Comparison of ENCODE assay signal across 6 cellular contexts in genomic region chr18:42552559-42552958, GRCh38.
A peak's percentile ranks its signal among the peaks of the same experiment; 100 is the strongest.
DNase-seq lines count a peak whose midpoint lies in the region; ATAC-seq and TF ChIP-seq lines count a peak whose summit lies in the region.
"Not testable (repeated sequence)": the region's sequence is repeated elsewhere in the genome, so short reads cannot be mapped to it uniquely, and the experiment has no call there.

No MANE protein-coding gene starts in this region.

- peak overlapping the region; percentile 48 for H3K27ac Mint-ChIP-seq in Caco-2 (ENCODE audit: unreplicated experiment)
- H3K27ac Mint-ChIP-seq in GM23338, result peak overlapping the region; percentile 11; the same call in 1 of the 2 replicates
- peak overlapping the region; percentile 10 for H3K27ac Mint-ChIP-seq in endodermal cell

- H3K27me3 ChIP-seq in Caco-2 (replicated peaks; ENCODE audit: control insufficient read depth, insufficient read depth, low read length); GM23338 (ENCODE audit: insufficient read depth); HAP-1 (ENCODE audit: low read depth); endodermal cell (ENCODE audit: control insufficient read depth, insufficient read depth, low read length, poor library complexity, severe bottlenecking); mesendoderm (ENCODE audit: insufficient read depth, low read length, poor library complexity): not testable (repeated sequence)

- H4K20me1 ChIP-seq in GM23338 (replicated peaks; ENCODE audit: insufficient read depth), result not testable (repeated sequence)

- intact Hi-C loops in Caco-2 (cut with micrococcal nuclease; ENCODE audit: unreplicated experiment), result not testable (repeated sequence)

- H3K79me2 ChIP-seq in GM23338 (replicated peaks; ENCODE audit: insufficient read depth); mesendoderm (ENCODE audit: control insufficient read depth, insufficient read depth, low read length): not testable (repeated sequence)

- not testable (repeated sequence) for H3K36me3 ChIP-seq in Caco-2 (ENCODE audit: control insufficient read depth, insufficient read depth, low read length); GM23338 (ENCODE audit: insufficient read depth); HAP-1 (replicated peaks); endodermal cell (ENCODE audit: control insufficient read depth, insufficient read depth, low read length); mesendoderm (ENCODE audit: control insufficient read depth, insufficient read depth, low read length)

- not testable (repeated sequence) for H3K27me3 Mint-ChIP-seq in Caco-2 (ENCODE audit: insufficient read depth, unreplicated experiment); GM23338 (ENCODE audit: insufficient read depth, low read depth, poor library complexity); endodermal cell (ENCODE audit: insufficient read depth)

- not testable (repeated sequence) for H3K4me2 ChIP-seq in GM23338; mesendoderm (ENCODE audit: low read length)

- not testable (repeated sequence) for H3K79me1 ChIP-seq in mesendoderm (ENCODE audit: low read length)

- DNase-seq in Caco-2; GM23338 (ENCODE audit: low spot score): not testable (repeated sequence)
- DNase-seq in ELF-1 (ENCODE audit: low read depth, low spot score) (peak; percentile 56), HAP-1 (ENCODE audit: low spot score in 2 of 2) (peak; percentile 32 to 45), endodermal cell (peak; percentile 54), mesendoderm (peak; percentile 49)

- not testable (repeated sequence) for H3K4me3 ChIP-seq in Caco-2 (ENCODE audit: low read depth, low read length); GM23338; HAP-1; endodermal cell (ENCODE audit: low read length); mesendoderm (ENCODE audit: low read length)

- H3K56ac ChIP-seq in mesendoderm (ENCODE audit: low read length), result not testable (repeated sequence)

- not testable (repeated sequence) for H3K9ac ChIP-seq in endodermal cell (ENCODE audit: extremely low read depth, low read length, poor library complexity, severe bottlenecking); mesendoderm (ENCODE audit: low read length)

- not testable (repeated sequence) for H2AK5ac ChIP-seq in mesendoderm (ENCODE audit: low read length)

- H3K4me3 Mint-ChIP-seq in Caco-2 (ENCODE audit: unreplicated experiment); GM23338; endodermal cell: not testable (repeated sequence)

- POLR2A ChIA-PET in Caco-2 (lab: Charles Lee), result not testable (repeated sequence)

- H2BK5ac ChIP-seq in mesendoderm (ENCODE audit: low read length), result not testable (repeated sequence)

- H3K9me2 ChIP-seq in GM23338 (ENCODE audit: insufficient read depth), result not testable (repeated sequence)

- not testable (repeated sequence) for H3K4me1 ChIP-seq in Caco-2; GM23338 (ENCODE audit: insufficient read depth); endodermal cell (ENCODE audit: control insufficient read depth, insufficient read depth, low read length); mesendoderm (ENCODE audit: control insufficient read depth, low read depth, low read length)
- H3K4me1 ChIP-seq in HAP-1, result peaks cover 12% of the 10 kb centered on the region

- BruUV-seq in Caco-2 (replicated peaks; lab: Mats Ljungman, UMichigan), result not testable (repeated sequence)

- H4K8ac ChIP-seq in mesendoderm (ENCODE audit: low read depth, low read length), result not testable (repeated sequence)

- not testable (repeated sequence) for H3K27ac ChIP-seq in GM23338 (ENCODE audit: low read depth); endodermal cell (ENCODE audit: low read depth, low read length); mesendoderm (ENCODE audit: low read depth, low read length)

- in situ Hi-C loops in HAP-1 (cut with MboI; ENCODE audit: low sequenced_read_pairs), result not testable (repeated sequence)

- H3K9me3 Mint-ChIP-seq in Caco-2 (ENCODE audit: unreplicated experiment), result not testable (repeated sequence)
- H3K9me3 Mint-ChIP-seq in GM23338 (peaks cover 24% of the 10 kb centered on the region), endodermal cell (peaks cover 24% of the 10 kb centered on the region)

- H2BK120ac ChIP-seq in mesendoderm (ENCODE audit: low read depth, low read length), result not testable (repeated sequence)

- H3K9me3 ChIP-seq in Caco-2; HAP-1; endodermal cell (ENCODE audit: control insufficient read depth, low read length): not testable (repeated sequence)

- TF ChIP-seq CTCF in Caco-2 (IDR thresholded peaks at IDR 0.05; ENCODE audit: insufficient read depth in 1 of 2, low read depth in 1 of 2, low read length in 1 of 2, severe bottlenecking in 1 of 2, unreplicated experiment in 1 of 2); GM23338 (conservative IDR thresholded peaks at IDR 0.05; ENCODE audit: low read depth in 2 of 2); endodermal cell (conservative IDR thresholded peaks at IDR 0.05): not testable (repeated sequence)

- not testable (repeated sequence) for H3K4me1 Mint-ChIP-seq in Caco-2 (ENCODE audit: low read depth, unreplicated experiment); GM23338
- H3K4me1 Mint-ChIP-seq in endodermal cell, result peaks cover 33% of the 10 kb centered on the region

- not testable (repeated sequence) for H4K5ac ChIP-seq in mesendoderm (ENCODE audit: low read length)

- not testable (repeated sequence) for H3K23ac ChIP-seq in mesendoderm (ENCODE audit: low read length)

- CTCF ChIA-PET in Caco-2 (lab: Charles Lee), result not testable (repeated sequence)

- peak overlapping the region; percentile 57 for H2BK15ac ChIP-seq in mesendoderm (replicated peaks; ENCODE audit: low read depth)

- H3F3A ChIP-seq in GM23338 (replicated peaks; ENCODE audit: low read depth), result not testable (repeated sequence)

- not testable (repeated sequence) for H3K18ac ChIP-seq in mesendoderm (ENCODE audit: low read length)

- H3K4ac ChIP-seq in mesendoderm (ENCODE audit: low read depth, low read length), result not testable (repeated sequence)

- not testable (repeated sequence) for H3K36me3 Mint-ChIP-seq in Caco-2 (ENCODE audit: insufficient read depth, unreplicated experiment)
- peaks cover 20% of the 10 kb centered on the region for H3K36me3 Mint-ChIP-seq in GM23338 (ENCODE audit: low read depth)
- H3K36me3 Mint-ChIP-seq in endodermal cell (ENCODE audit: low read depth), result peaks cover 13% of the 10 kb centered on the region

- H2AFZ ChIP-seq in GM23338, result not testable (repeated sequence)

- 54 to 71% methylated on average over 2 to 4 of the region's 4 CpGs for WGBS in endodermal cell (ENCODE audit: insufficient coverage in 1 of 2, insufficient read length in 1 of 2), 2 experiments
- no CpG with 5 or more reads among the region's 4 CpGs for WGBS in mesendoderm (ENCODE audit: extremely low coverage, insufficient coverage, low lambda C conversion rate)

- not testable (repeated sequence) for ATAC-seq in GM23338
